Comparison of ENCODE assay signal across 19 cellular contexts in genomic region chr20:64228751-64229518, GRCh38.
"Had no signal": no experiment of that assay in that cellular context is flagged by ENCODE, and none has a peak within 500 bp of the region (broad histone marks: within the 10 kb centered on the region; RNA-seq: fewer than 3 reads in every experiment).

No MANE protein-coding gene starts in this region.

- H3K27me3 ChIP-seq: adrenal gland, uterus had no signal

- DNase-seq: activated CD4-positive, alpha-beta T cell treated with anti-CD3 and anti-CD28 coated beads for 36 hours; activated CD4-positive, alpha-beta T cell treated with anti-CD3 and anti-CD28 coated beads, Interleukin-2, amount 50 U/mL, for 48 hours; activated gamma-delta T cell treated with Interleukin-2 at 50 U/mL for 16 hours; activated T-cell treated with anti-CD3 and anti-CD28 coated beads for 4 hours; adrenal gland; dermis blood vessel endothelial cell; effector memory CD4-positive, alpha-beta T cell; esophagus squamous epithelium; hippocampal formation; occipital lobe; stimulated activated CD4-positive, alpha-beta T cell treated with anti-CD3 and anti-CD28 coated beads, Interleukin-2, amount 100 ng/mL, for 24 hours; stimulated activated naive CD8-positive, alpha-beta T cell treated with anti-CD3 and anti-CD28 coated beads, Interleukin-15, Interleukin-2, amounts not matched to agents 100 U/mL and 50 U/mL, for 24 hours; substantia nigra; SW 1271; uterus had no signal

- H3K27ac ChIP-seq: adrenal gland, esophagus squamous epithelium, tibial nerve, uterus had no signal

- H3K9me3 ChIP-seq: adrenal gland, esophagus squamous epithelium, tibial nerve, uterus had no signal

- ATAC-seq: activated CD4-positive, alpha-beta T cell treated with anti-CD3 and anti-CD28 coated beads for 36 hours; activated naive CD4-positive, alpha-beta T cell treated with anti-CD3 and anti-CD28 coated beads, Interleukin-2, amount 50 U/mL, for 72 hours; natural killer cell treated with Interleukin-12 subunit alpha and Interleukin-12 subunit beta and Interleukin-15 and Interleukin-18, amount 100 ng/mL, for 72 hours; stimulated activated naive CD8-positive, alpha-beta T cell treated with anti-CD3 and anti-CD28 coated beads, Interleukin-15, Interleukin-2, amounts not matched to agents 100 U/mL and 50 U/mL, for 24 hours; WTC11 had no signal

- H3K4me1 ChIP-seq: uterus had no signal

- H3K4me3 ChIP-seq: adrenal gland, esophagus squamous epithelium, tibial nerve, uterus had no signal

- H3K36me3 ChIP-seq: adrenal gland, esophagus squamous epithelium, tibial nerve, uterus had no signal
